ENCODE assay signal across 23 cellular contexts in genomic region chr1:119974013-119974412, GRCh38.
DNase-seq lines count a peak whose midpoint lies in the region; ATAC-seq and TF ChIP-seq lines count a peak whose summit lies in the region.
"Had no signal": no experiment of that assay in that cellular context is flagged by ENCODE, and none has a peak within 500 bp of the region (broad histone marks: within the 10 kb centered on the region; RNA-seq: fewer than 3 reads in every experiment).

No MANE protein-coding gene starts in this region.

- no peak overlapping the region for H3K27ac ChIP-seq in RWPE1
- peak overlapping the region in 2 of 3 donors; percentile 16 to 30 for H3K27ac ChIP-seq in right lobe of liver

- ATAC-seq in right lobe of liver (peak; percentile 76 to 91 (median 85)), HG02973 (IDR thresholded peaks at IDR 0.05; ENCODE audit: unreplicated experiment) (no peak)
- ATAC-seq: activated CD8-positive, alpha-beta T cell treated with anti-CD3 and anti-CD28 coated beads, Interleukin-2, amount 10 ng/mL, durations not matched to agents 7 days and 5 days; left lung; T-cell had no signal

- CTCF ChIA-PET in RWPE1 (lab: Yijun Ruan, JAX), result interaction anchor here (0.9 kb wide), 1 partner anchor 13 kb away, joined by 3 read pairs; no protein-coding TSS in a partner anchor
- CTCF ChIA-PET in GM10248 (lab: Yijun Ruan, JAX), result interaction anchor here (1.0 to 2.6 kb wide), 2 partner anchors 8 to 26 kb away, joined by 3 to 10 read pairs; no protein-coding TSS in a partner anchor

- POLR2A ChIA-PET in RWPE1 (lab: Yijun Ruan, JAX; ENCODE audit: low non-redundant PET), result no interaction called here
- POLR2A ChIA-PET in GM10248 (lab: Yijun Ruan, JAX), result no interaction called here

- H3K4me3 ChIP-seq in right lobe of liver, result no peak overlapping the region
- H3K4me3 ChIP-seq: left lung had no signal

- no peaks in the 10 kb centered on the region for H3K9me3 ChIP-seq in right lobe of liver
- H3K9me3 ChIP-seq: left lung had no signal

- H3K4me1 ChIP-seq in right lobe of liver, result peaks cover 0 to 20% (median 8%) of the 10 kb centered on the region in 4 donors

- DNase-seq in COR-L47 (lab: John Stamatoyannopoulos, UW) (peak; percentile 58), NCI-H1105 treated with DMSO at 0.1 percent for 48 hours (lab: John Stamatoyannopoulos, UW) (peak; percentile 98), RWPE1 (ENCODE audit: low spot score) (peak; percentile 16), right lobe of liver (no peak), hypothalamus (lab: John Stamatoyannopoulos, UW) (no peak), GM10248 (ENCODE audit: extremely low spot score) (no peak)
- DNase-seq in stimulated activated naive CD4-positive, alpha-beta T cell (lab: John Stamatoyannopoulos, UW), result no peak
- DNase-seq: activated CD4-positive, CD25-positive, alpha-beta regulatory T cell treated with anti-CD3 and anti-CD28 coated beads, Interleukin-2, amount 50 U/mL, for 72 hours; activated CD8-positive, alpha-beta T cell treated with anti-CD3 and anti-CD28 coated beads, Interleukin-2, amount 10 ng/mL, durations not matched to agents 7 days and 5 days; activated gamma-delta T cell; activated naive CD8-positive, alpha-beta T cell treated with anti-CD3 and anti-CD28 coated beads, Interleukin-2, amount 10 ng/mL, durations not matched to agents 7 days and 5 days; activated T-cell treated with anti-CD3 and anti-CD28 coated beads for 4 hours; dermis blood vessel endothelial cell; DMS79 treated with DMSO at 0.1 percent for 48 hours; GF-D8; left lung; NCI-H1092 treated with DMSO at 0.1 percent for 48 hours; NCI-H524; small intestine; stimulated activated CD4-positive, alpha-beta T cell treated with anti-CD3 and anti-CD28 coated beads, Interleukin-1b, Interleukin-23, amount 100 ng/mL, for 48 hours; T-cell; trophoblast cell had no signal

- H3K36me3 ChIP-seq in right lobe of liver, result peaks cover 0 to 17% (median 0%) of the 10 kb centered on the region in 4 donors

- no peak for TF ChIP-seq CTCF in RWPE1 (conservative IDR thresholded peaks at IDR 0.05; ENCODE audit: low read depth)
- TF ChIP-seq CTCF in right lobe of liver (IDR thresholded peaks at IDR 0.05), result no peak
- TF ChIP-seq CTCF in GM10248 (IDR thresholded peaks at IDR 0.05; ENCODE audit: control extremely low read depth, extremely low read depth, low read depth, missing control alignments), result no peak

- no peak for TF ChIP-seq POLR2A in right lobe of liver (IDR thresholded peaks at IDR 0.05)

- H3K27me3 ChIP-seq in right lobe of liver, result no peaks in the 10 kb centered on the region
- H3K27me3 ChIP-seq: left lung had no signal

- intact Hi-C loops in right lobe of liver (cut with DNase I), result no loop called here

Comparison
In these comparisons a context has a peak if more than half of its experiments do, and no peak if none do; other contexts are left out.
1. DNase-seq: peak in COR-L47 (single experiment), NCI-H1105 treated with DMSO at 0.1 percent for 48 hours (single experiment) and RWPE1 (single experiment); none in right lobe of liver (0 of 3), hypothalamus (0 of 51), GM10248 (single experiment) and stimulated activated naive CD4-positive, alpha-beta T cell (0 of 6).